Comparison of ENCODE assay signal across 36 cellular contexts in the genomic region with DNA sequence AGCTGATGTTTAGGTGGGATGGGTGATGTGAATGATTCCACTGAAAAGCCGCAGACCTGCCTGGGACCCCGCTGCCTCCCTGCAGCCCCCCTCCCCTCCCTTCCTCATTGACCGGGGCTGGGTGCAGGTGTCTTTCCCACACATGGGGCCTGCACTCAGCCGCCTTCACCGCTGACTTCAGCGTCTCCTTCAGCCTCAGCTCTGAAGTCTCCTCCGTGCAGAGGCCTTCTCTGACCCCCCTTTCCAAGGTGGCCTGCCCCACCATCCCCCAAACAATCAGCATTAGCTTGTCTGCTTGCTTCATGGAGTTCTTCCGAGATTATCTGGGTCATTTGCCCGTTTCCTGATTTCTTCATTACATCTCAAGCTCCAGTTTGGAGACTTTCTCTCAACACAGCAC.
"Had no signal": no experiment of that assay in that cellular context is flagged by ENCODE, and none has a peak within 500 bp of the region (broad histone marks: within the 10 kb centered on the region; RNA-seq: fewer than 3 reads in every experiment).

No MANE protein-coding gene starts in this region.

- H3K27ac Mint-ChIP-seq: activated B cell treated with CpG ODN at 0.5 μM for 24 hours; activated CD4-positive, alpha-beta memory T cell treated with anti-CD3 and anti-CD28 coated beads for 36 hours; activated CD4-positive, alpha-beta T cell treated with anti-CD3 and anti-CD28 coated beads, Interleukin-2, amount 10 ng/mL, durations not matched to agents 24 days and 14 days; activated CD8-positive, alpha-beta T cell treated with anti-CD3 and anti-CD28 coated beads for 36 hours; activated naive CD4-positive, alpha-beta T cell treated with anti-CD3 and anti-CD28 coated beads, Interleukin-2, amount 10 ng/mL, durations not matched to agents 7 days and 5 days; activated naive CD4-positive, alpha-beta T cell treated with anti-CD3 and anti-CD28 coated beads, Interleukin-2, amount 50 U/mL, for 24 hours; activated naive CD8-positive, alpha-beta T cell; activated naive CD8-positive, alpha-beta T cell treated with anti-CD3 and anti-CD28 coated beads, Interleukin-2, amount 10 ng/mL, durations not matched to agents 7 days and 5 days; activated naive CD8-positive, alpha-beta T cell treated with anti-CD3 and anti-CD28 coated beads, Interleukin-2, amount 50 U/mL, for 24 hours; activated T-cell treated with anti-CD3 and anti-CD28 coated beads, Interleukin-2, amount 50 U/mL, for 24 hours; activated T-helper 2 cell treated with anti-CD3 and anti-CD28 coated beads, Interferon-gamma antibody, Interleukin-2, Interleukin-4, amounts not matched to agents 10 μg/mL and 5 μg/mL and 100 μg/mL, durations not matched to agents 14 hours and 24 hours and 36 hours; T-helper 1 cell treated with Interleukin-12 subunit alpha and Interleukin-12 subunit beta and Interleukin-4 antibody, amounts not matched to agents 30 μg/mL and 1 μg/mL, for 36 hours; T-helper 2 cell treated with Interferon-gamma antibody and Interleukin-4, amounts not matched to agents 5 μg/mL and 100 μg/mL, for 36 hours had no signal

- H3K36me3 ChIP-seq: ascending aorta, brain microvascular endothelial cell, breast epithelium had no signal

- H3K4me1 Mint-ChIP-seq: activated B cell treated with CpG ODN at 0.5 μM for 24 hours; activated CD4-positive, alpha-beta T cell treated with anti-CD3 and anti-CD28 coated beads, Interleukin-2, amount 10 ng/mL, durations not matched to agents 24 days and 14 days; activated naive CD4-positive, alpha-beta T cell treated with anti-CD3 and anti-CD28 coated beads, Interleukin-2, amount 10 ng/mL, durations not matched to agents 7 days and 5 days; activated naive CD4-positive, alpha-beta T cell treated with anti-CD3 and anti-CD28 coated beads, Interleukin-2, amount 50 U/mL, for 24 hours; activated naive CD8-positive, alpha-beta T cell treated with anti-CD3 and anti-CD28 coated beads, Interleukin-2, amount 10 ng/mL, durations not matched to agents 7 days and 5 days; activated naive CD8-positive, alpha-beta T cell treated with anti-CD3 and anti-CD28 coated beads, Interleukin-2, amount 50 U/mL, for 24 hours had no signal

- H3K27ac ChIP-seq: body of pancreas, brain microvascular endothelial cell, breast epithelium, VCaP had no signal

- H3K27me3 ChIP-seq: ascending aorta, body of pancreas, brain microvascular endothelial cell, breast epithelium had no signal

- H3K36me3 Mint-ChIP-seq: activated CD4-positive, alpha-beta memory T cell treated with anti-CD3 and anti-CD28 coated beads for 36 hours; activated naive CD4-positive, alpha-beta T cell treated with anti-CD3 and anti-CD28 coated beads, Interleukin-2, amount 10 ng/mL, durations not matched to agents 7 days and 5 days; activated naive CD4-positive, alpha-beta T cell treated with anti-CD3 and anti-CD28 coated beads, Interleukin-2, amount 50 U/mL, for 24 hours; activated naive CD8-positive, alpha-beta T cell; activated naive CD8-positive, alpha-beta T cell treated with anti-CD3 and anti-CD28 coated beads, Interleukin-2, amount 10 ng/mL, durations not matched to agents 7 days and 5 days had no signal

- DNase-seq: activated B cell treated with CpG ODN at 0.5 μM for 24 hours; activated CD4-positive, alpha-beta memory T cell treated with anti-CD3 and anti-CD28 coated beads for 36 hours; activated CD4-positive, alpha-beta T cell treated with anti-CD3 and anti-CD28 coated beads for 4 hours; activated CD4-positive, alpha-beta T cell treated with anti-CD3 and anti-CD28 coated beads, Interleukin-2, amount 10 ng/mL, durations not matched to agents 24 days and 14 days; activated CD4-positive, alpha-beta T cell treated with anti-CD3 and anti-CD28 coated beads, Interleukin-2, amount 50 U/mL, for 1 hour; activated CD4-positive, alpha-beta T cell treated with anti-CD3 and anti-CD28 coated beads, Interleukin-2, amount 50 U/mL, for 4 hours; activated CD4-positive, CD25-positive, alpha-beta regulatory T cell treated with anti-CD3 and anti-CD28 coated beads, Interleukin-2, amount 50 U/mL, for 72 hours; activated CD8-positive, alpha-beta memory T cell treated with anti-CD3 and anti-CD28 coated beads for 24 hours; activated CD8-positive, alpha-beta memory T cell treated with anti-CD3 and anti-CD28 coated beads, Interleukin-2, amount 50 U/mL, for 4 hours; activated CD8-positive, alpha-beta T cell treated with anti-CD3 and anti-CD28 coated beads for 36 hours; activated effector memory CD4-positive, alpha-beta T cell treated with Interleukin-2 at 50 U/mL for 16 hours; activated gamma-delta T cell; activated naive CD4-positive, alpha-beta T cell treated with anti-CD3 and anti-CD28 coated beads, Interleukin-2, amount 10 ng/mL, durations not matched to agents 7 days and 5 days; activated naive CD4-positive, alpha-beta T cell treated with Interleukin-2 at 50 U/mL for 16 hours; activated naive CD8-positive, alpha-beta T cell treated with anti-CD3 and anti-CD28 coated beads, Interleukin-2, amount 10 ng/mL, durations not matched to agents 7 days and 5 days; activated naive CD8-positive, alpha-beta T cell treated with anti-CD3 and anti-CD28 coated beads, Interleukin-2, amount 50 U/mL, for 24 hours; activated T-cell treated with anti-CD3 and anti-CD28 coated beads, Interleukin-2, amount 50 U/mL, for 24 hours; activated T-cell treated with anti-CD3 and anti-CD28 coated beads, Interleukin-2, amount 50 U/mL, for 48 hours; amygdala; anterior cingulate cortex; brain microvascular endothelial cell; central memory CD4-positive, alpha-beta T cell; SW 1271; T-helper 1 cell; T-helper 2 cell; T-helper 9 cell had no signal

- H3K4me1 ChIP-seq: body of pancreas, breast epithelium had no signal

- FAIRE-seq: TTC549 had no signal

- H3K4me3 Mint-ChIP-seq: activated B cell treated with CpG ODN at 0.5 μM for 24 hours; activated CD4-positive, alpha-beta memory T cell treated with anti-CD3 and anti-CD28 coated beads for 36 hours; activated CD4-positive, alpha-beta T cell treated with anti-CD3 and anti-CD28 coated beads, Interleukin-2, amount 10 ng/mL, durations not matched to agents 24 days and 14 days; activated CD8-positive, alpha-beta T cell treated with anti-CD3 and anti-CD28 coated beads for 36 hours; activated naive CD4-positive, alpha-beta T cell treated with anti-CD3 and anti-CD28 coated beads, Interleukin-2, amount 10 ng/mL, durations not matched to agents 7 days and 5 days; activated naive CD4-positive, alpha-beta T cell treated with anti-CD3 and anti-CD28 coated beads, Interleukin-2, amount 50 U/mL, for 24 hours; activated naive CD8-positive, alpha-beta T cell; activated naive CD8-positive, alpha-beta T cell treated with anti-CD3 and anti-CD28 coated beads, Interleukin-2, amount 10 ng/mL, durations not matched to agents 7 days and 5 days; activated naive CD8-positive, alpha-beta T cell treated with anti-CD3 and anti-CD28 coated beads, Interleukin-2, amount 50 U/mL, for 24 hours; activated T-cell treated with anti-CD3 and anti-CD28 coated beads, Interleukin-2, amount 50 U/mL, for 24 hours; T-helper 1 cell treated with Interleukin-12 subunit alpha and Interleukin-12 subunit beta and Interleukin-4 antibody, amounts not matched to agents 30 μg/mL and 1 μg/mL, for 36 hours; T-helper 2 cell treated with Interferon-gamma antibody and Interleukin-4, amounts not matched to agents 5 μg/mL and 100 μg/mL, for 36 hours had no signal

- ATAC-seq: activated CD8-positive, alpha-beta T cell treated with anti-CD3 and anti-CD28 coated beads for 36 hours; activated naive CD8-positive, alpha-beta T cell treated with anti-CD3 and anti-CD28 coated beads, Interleukin-2, amount 50 U/mL, for 24 hours; body of pancreas had no signal

- H3K27me3 Mint-ChIP-seq: activated B cell treated with CpG ODN at 0.5 μM for 24 hours; activated CD4-positive, alpha-beta T cell treated with anti-CD3 and anti-CD28 coated beads, Interleukin-2, amount 10 ng/mL, durations not matched to agents 24 days and 14 days; activated naive CD4-positive, alpha-beta T cell treated with anti-CD3 and anti-CD28 coated beads, Interleukin-2, amount 10 ng/mL, durations not matched to agents 7 days and 5 days; activated naive CD4-positive, alpha-beta T cell treated with anti-CD3 and anti-CD28 coated beads, Interleukin-2, amount 50 U/mL, for 24 hours; activated naive CD8-positive, alpha-beta T cell had no signal

- H3K9me3 ChIP-seq: ascending aorta, body of pancreas, breast epithelium had no signal

- H3K4me3 ChIP-seq: ascending aorta, body of pancreas, breast epithelium had no signal

- H3K9me3 Mint-ChIP-seq: activated B cell treated with CpG ODN at 0.5 μM for 24 hours; activated CD4-positive, alpha-beta memory T cell treated with anti-CD3 and anti-CD28 coated beads for 36 hours; activated CD4-positive, alpha-beta T cell treated with anti-CD3 and anti-CD28 coated beads, Interleukin-2, amount 10 ng/mL, durations not matched to agents 24 days and 14 days; activated CD8-positive, alpha-beta T cell treated with anti-CD3 and anti-CD28 coated beads for 36 hours; activated naive CD4-positive, alpha-beta T cell treated with anti-CD3 and anti-CD28 coated beads, Interleukin-2, amount 10 ng/mL, durations not matched to agents 7 days and 5 days; activated naive CD4-positive, alpha-beta T cell treated with anti-CD3 and anti-CD28 coated beads, Interleukin-2, amount 50 U/mL, for 24 hours; activated naive CD8-positive, alpha-beta T cell treated with anti-CD3 and anti-CD28 coated beads, Interleukin-2, amount 10 ng/mL, durations not matched to agents 7 days and 5 days; activated naive CD8-positive, alpha-beta T cell treated with anti-CD3 and anti-CD28 coated beads, Interleukin-2, amount 50 U/mL, for 24 hours; activated T-cell treated with anti-CD3 and anti-CD28 coated beads, Interleukin-2, amount 50 U/mL, for 24 hours; activated T-helper 2 cell treated with anti-CD3 and anti-CD28 coated beads, Interferon-gamma antibody, Interleukin-2, Interleukin-4, amounts not matched to agents 10 μg/mL and 5 μg/mL and 100 μg/mL, durations not matched to agents 14 hours and 24 hours and 36 hours; T-helper 1 cell treated with Interleukin-12 subunit alpha and Interleukin-12 subunit beta and Interleukin-4 antibody, amounts not matched to agents 30 μg/mL and 1 μg/mL, for 36 hours; T-helper 2 cell treated with Interferon-gamma antibody and Interleukin-4, amounts not matched to agents 5 μg/mL and 100 μg/mL, for 36 hours had no signal
